Comparison of ENCODE assay signal across 8 cellular contexts in genomic region chr7:43756368-43757072, GRCh38. TPM values are rescaled to one million over a fixed set of nuclear protein-coding genes. Genes with fewer than 3 reads are reported as not detected.
A peak's percentile ranks its signal among the peaks of the same experiment; 100 is the strongest.
DNase-seq lines count a peak whose midpoint lies in the region; ATAC-seq and TF ChIP-seq lines count a peak whose summit lies in the region.

No MANE protein-coding gene starts in this region.

- BruUV-seq in Caco-2 (replicated peaks; lab: Mats Ljungman, UMichigan): no TSS peak

- no peak for DNase-seq in Caco-2
- peak; percentile 68 for DNase-seq in HS-5 (ENCODE audit: low read depth)
- peak; percentile 20 for DNase-seq in mesenteric fat pad (ENCODE audit: low spot score)
- DNase-seq in NCI-H524 treated with DMSO at 0.1 percent for 48 hours (lab: John Stamatoyannopoulos, UW): no peak
- DNase-seq in NCI-H1105 (lab: John Stamatoyannopoulos, UW): no peak
- no peak for DNase-seq in NCI-H345 (lab: John Stamatoyannopoulos, UW)

- H3K27me3 Mint-ChIP-seq in Caco-2 (ENCODE audit: insufficient read depth, unreplicated experiment): peaks cover 6% of the 10 kb centered on the region
- H3K27me3 Mint-ChIP-seq in activated T-helper 17 cell treated with anti-CD3 and anti-CD28 coated beads, Interleukin-2, amount 50 U/mL, for 72 hours: no peaks in the 10 kb centered on the region

- H3K4me3 Mint-ChIP-seq in Caco-2 (ENCODE audit: unreplicated experiment): peak overlapping the region; percentile 41
- H3K4me3 Mint-ChIP-seq in activated T-helper 17 cell treated with anti-CD3 and anti-CD28 coated beads, Interleukin-2, amount 50 U/mL, for 72 hours: peak overlapping the region; percentile 70

- no peak overlapping the region for H3K4me3 ChIP-seq in Caco-2 (ENCODE audit: low read depth, low read length)

- no peaks in the 10 kb centered on the region for H3K4me1 ChIP-seq in Caco-2

- H3K9me3 ChIP-seq in Caco-2: no peaks in the 10 kb centered on the region

- CTCF ChIA-PET in Caco-2 (lab: Charles Lee): no interaction called here

- no peaks in the 10 kb centered on the region for H3K27me3 ChIP-seq in Caco-2 (replicated peaks; ENCODE audit: control insufficient read depth, insufficient read depth, low read length)

- no peak overlapping the region for H3K27ac Mint-ChIP-seq in Caco-2 (ENCODE audit: unreplicated experiment)
- H3K27ac Mint-ChIP-seq in activated T-helper 17 cell treated with anti-CD3 and anti-CD28 coated beads, Interleukin-2, amount 50 U/mL, for 72 hours: peak overlapping the region; percentile 28

- no peaks in the 10 kb centered on the region for H3K4me1 Mint-ChIP-seq in Caco-2 (ENCODE audit: low read depth, unreplicated experiment)
- peaks cover 23% of the 10 kb centered on the region for H3K4me1 Mint-ChIP-seq in activated T-helper 17 cell treated with anti-CD3 and anti-CD28 coated beads, Interleukin-2, amount 50 U/mL, for 72 hours

- H3K9me3 Mint-ChIP-seq in Caco-2 (ENCODE audit: unreplicated experiment): no peaks in the 10 kb centered on the region
- H3K9me3 Mint-ChIP-seq in activated T-helper 17 cell treated with anti-CD3 and anti-CD28 coated beads, Interleukin-2, amount 50 U/mL, for 72 hours: no peaks in the 10 kb centered on the region

- peak; percentile 47 for ATAC-seq in activated T-helper 17 cell treated with anti-CD3 and anti-CD28 coated beads, Interleukin-2, amount 50 U/mL, for 72 hours (replicated peaks)
- no peak for ATAC-seq in GM21526 (IDR thresholded peaks at IDR 0.05; ENCODE audit: low FRiP score, unreplicated experiment)

- H3K36me3 Mint-ChIP-seq in Caco-2 (ENCODE audit: insufficient read depth, unreplicated experiment): no peaks in the 10 kb centered on the region
- no peaks in the 10 kb centered on the region for H3K36me3 Mint-ChIP-seq in activated T-helper 17 cell treated with anti-CD3 and anti-CD28 coated beads, Interleukin-2, amount 50 U/mL, for 72 hours (ENCODE audit: low read depth)

- intact Hi-C loops in Caco-2 (cut with micrococcal nuclease; ENCODE audit: unreplicated experiment): no loop called here

- no peak for TF ChIP-seq CTCF in Caco-2 (IDR thresholded peaks at IDR 0.05; ENCODE audit: insufficient read depth in 1 of 2, low read depth in 1 of 2, low read length in 1 of 2, severe bottlenecking in 1 of 2, unreplicated experiment in 1 of 2)

- no peaks in the 10 kb centered on the region for H3K36me3 ChIP-seq in Caco-2 (ENCODE audit: control insufficient read depth, insufficient read depth, low read length)

- POLR2A ChIA-PET in Caco-2 (lab: Charles Lee): no interaction called here

RNA-seq across cellular contexts. Expression of gene BLVRA, which starts 2.0 kb away (rescaled TPM):
- total RNA-seq in Caco-2 (2022): 19.1 and 27.9 TPM in 2 replicates
- 10 to 100 TPM; 17.8 to 21.8 TPM for total RNA-seq in activated T-helper 17 cell treated with anti-CD3 and anti-CD28 coated beads, Interleukin-2, amount 50 U/mL, for 72 hours
- 82.4 TPM for total RNA-seq in mesenteric fat pad

RNA-seq across cellular contexts. Expression of gene COA1, which starts 27.2 kb away (rescaled TPM):
- 93.4 and 94.7 TPM in 2 replicates for total RNA-seq in Caco-2 (2022)
- total RNA-seq in activated T-helper 17 cell treated with anti-CD3 and anti-CD28 coated beads, Interleukin-2, amount 50 U/mL, for 72 hours: 10 to 100 TPM; 36.1 to 46.2 TPM
- 42.9 TPM for total RNA-seq in mesenteric fat pad

Comparison
In these comparisons a context has a peak if more than half of its experiments do, and no peak if none do; other contexts are left out.
1. DNase-seq: peak in HS-5 (single experiment) and mesenteric fat pad (single experiment); none in Caco-2 (0 of 2), NCI-H524 treated with DMSO at 0.1 percent for 48 hours (single experiment), NCI-H1105 (single experiment) and NCI-H345 (single experiment).